ENCODE assay signal across 1 cellular context in genomic region chr14:103607822-103608221, GRCh38.
TF ChIP-seq lines count a peak whose summit lies in the region.

No MANE protein-coding gene starts in this region.

TF ChIP-seq in GM12878, 131 proteins besides CTCF, POLR2A, EP300 and RAD21:
- TF ChIP-seq NFXL1 (IDR thresholded peaks at IDR 0.05; ENCODE audit: borderline replicate concordance), result no peak
- TF ChIP-seq ELK1 (IDR thresholded peaks at IDR 0.05; ENCODE audit: low read depth, low read length), result no peak
